In genomic region chr13:106471957-106472543, GRCh38 we compare ENCODE assay signal across 8 cellular contexts.
DNase-seq lines count a peak whose midpoint lies in the region; ATAC-seq, FAIRE-seq and TF ChIP-seq lines count a peak whose summit lies in the region.

No MANE protein-coding gene starts in this region.

- peak; percentile 37 for DNase-seq in BJ (ENCODE audit: low read depth)
- peak; percentile 35 for DNase-seq in astrocyte of the cerebellum (ENCODE audit: low read depth)
- DNase-seq in left lobe of liver (ENCODE audit: low spot score): no peak
- DNase-seq in D721Med (ENCODE audit: insufficient read length, low spot score): no peak
- no peak for DNase-seq in GDM1 (lab: John Stamatoyannopoulos, UW)
- no peak for DNase-seq in SHP77 treated with DMSO at 0.1 percent for 48 hours (lab: John Stamatoyannopoulos, UW)
- no peak for DNase-seq in effector CD4-positive, alpha-beta T cell

- no peaks in the 10 kb centered on the region for H3K36me3 ChIP-seq in BJ (ENCODE audit: control insufficient read depth, insufficient read depth, low read length)

- POLR2A ChIA-PET in BJ (lab: Charles Lee): no interaction called here

- no peaks in the 10 kb centered on the region for H3K27me3 ChIP-seq in BJ (ENCODE audit: control insufficient read depth, insufficient read depth, low read length)

- no peak for FAIRE-seq in D721Med (lab: Jason Lieb, UNC)

- CTCF ChIA-PET in BJ (lab: Yijun Ruan, JAX): interaction anchor here (1.5 kb wide), 1 partner anchor 9 kb away, joined by 4 read pairs; no protein-coding TSS in a partner anchor

- peak; percentile 95 for ATAC-seq in HG03103 (IDR thresholded peaks at IDR 0.05; ENCODE audit: low read depth, unreplicated experiment)
- peak; percentile 39 for ATAC-seq in left lobe of liver

- in situ Hi-C loops in astrocyte of the cerebellum (cut with HindIII; ENCODE audit: low sequenced_read_pairs): no loop called here

- no peak overlapping the region for H3K4me3 ChIP-seq in BJ (ENCODE audit: low read depth, low read length)
- H3K4me3 ChIP-seq in astrocyte of the cerebellum (ENCODE audit: low read depth, low read length): peak overlapping the region; percentile 14

- no peak for TF ChIP-seq CTCF in BJ (IDR thresholded peaks at IDR 0.05; ENCODE audit: insufficient read depth, low read depth, low read length)
- no peak for TF ChIP-seq CTCF in astrocyte of the cerebellum (IDR thresholded peaks at IDR 0.05; ENCODE audit: low read depth, low read length, missing control alignments)
- no peak for TF ChIP-seq CTCF in D721Med (IDR thresholded peaks at IDR 0.05; ENCODE audit: insufficient read depth, missing control alignments)

Comparison
In these comparisons a context has a peak if more than half of its experiments do, and no peak if none do; other contexts are left out.
1. DNase-seq: peak in BJ (single experiment) and astrocyte of the cerebellum (single experiment); none in left lobe of liver (single experiment), D721Med (single experiment), GDM1 (single experiment), SHP77 treated with DMSO at 0.1 percent for 48 hours (single experiment) and effector CD4-positive, alpha-beta T cell (single experiment).